ENCODE assay signal across 11 cellular contexts in the genomic region with DNA sequence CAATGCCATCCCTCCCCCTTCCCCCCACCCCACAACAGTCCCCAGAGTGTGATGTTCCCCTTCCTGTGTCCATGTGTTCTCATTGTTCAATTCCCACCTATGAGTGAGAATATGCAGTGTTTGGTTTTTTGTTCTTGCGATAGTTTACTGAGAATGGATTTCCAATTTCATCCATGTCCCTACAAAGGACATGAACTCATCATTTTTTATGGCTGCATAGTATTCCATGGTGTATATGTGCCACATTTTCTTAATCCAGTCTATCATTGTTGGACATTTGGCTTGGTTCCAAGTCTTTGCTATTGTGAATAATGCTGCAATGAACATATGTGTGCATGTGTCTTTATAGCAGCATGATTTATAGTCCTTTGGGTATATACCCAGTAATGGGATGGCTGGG. TPM values are rescaled to one million over a fixed set of nuclear protein-coding genes. Genes with fewer than 3 reads are reported as not detected.
DNase-seq lines count a peak whose midpoint lies in the region; ATAC-seq, FAIRE-seq and TF ChIP-seq lines count a peak whose summit lies in the region.
"Not testable (repeated sequence)": the region's sequence is repeated elsewhere in the genome, so short reads cannot be mapped to it uniquely, and the experiment has no call there.
"Had no signal": no experiment of that assay in that cellular context is flagged by ENCODE, and none has a peak within 500 bp of the region (broad histone marks: within the 10 kb centered on the region; RNA-seq: fewer than 3 reads in every experiment).

No MANE protein-coding gene starts in this region.

- not testable (repeated sequence) for H3K27ac ChIP-seq in HEK293 (ENCODE audit: extremely low read depth, low read depth, low read length); K562 (ENCODE audit: extremely low read depth, low read depth, low read length)

- H3K4me1 ChIP-seq in HEK293 (ENCODE audit: control insufficient read depth, insufficient read depth, low read length); K562 (replicated peaks in 1 of 2; ENCODE audit: control insufficient read depth in 2 of 2, insufficient read depth in 2 of 2, low read length in 2 of 2): not testable (repeated sequence)

- not testable (repeated sequence) for H3K4me3 ChIP-seq in HEK293 (ENCODE audit: low read depth, low read length); K562

- in situ Hi-C loops in K562 (cut with MboI), result not testable (repeated sequence)

- H4K20me1 ChIP-seq in K562 (replicated peaks; ENCODE audit: control insufficient read depth, insufficient read depth, low read length), result not testable (repeated sequence)

- not testable (repeated sequence) for TF ChIP-seq RAD21 in K562 (CRISPR knock-in tag; conservative IDR thresholded peaks at IDR 0.05 in 1 of 2, IDR thresholded peaks at IDR 0.05 in 1 of 2)

- not testable (repeated sequence) for H3K4me2 ChIP-seq in K562 (ENCODE audit: insufficient read depth, low read length)

- TF ChIP-seq EP300 in K562 (IDR thresholded peaks at IDR 0.05; ENCODE audit: low read length), result not testable (repeated sequence)

- TF ChIP-seq CTCF in HEK293 (tag by site-specific recombination; IDR thresholded peaks at IDR 0.05); K562 (IDR thresholded peaks at IDR 0.05 in 2 of 3, conservative IDR thresholded peaks at IDR 0.05 in 1 of 3; ENCODE audit: insufficient read depth in 2 of 3, low read depth in 1 of 3, low read length in 3 of 3): not testable (repeated sequence)

- peak overlapping the region; percentile 20 for H3K4me3 Mint-ChIP-seq in activated T-cell treated with anti-CD3 and anti-CD28 coated beads, Interleukin-2, amount 50 U/mL, for 24 hours
- H3K4me3 Mint-ChIP-seq in activated naive CD4-positive, alpha-beta T cell treated with anti-CD3 and anti-CD28 coated beads, Interleukin-2, amount 10 ng/mL, durations not matched to agents 7 days and 5 days, result peak overlapping the region; percentile 35
- H3K4me3 Mint-ChIP-seq in effector memory CD8-positive, alpha-beta T cell, result peak overlapping the region; percentile 14 to 99
- H3K4me3 Mint-ChIP-seq in natural killer cell treated with Interleukin-12 subunit alpha and Interleukin-12 subunit beta and Interleukin-15 and Interleukin-18, amount 100 ng/mL, for 72 hours, result peak overlapping the region; percentile 60

- POLR2A ChIA-PET in HEK293 (lab: Yijun Ruan, JAX); K562 (lab: Yijun Ruan, JAX): not testable (repeated sequence)

- CTCF ChIA-PET in HEK293 (lab: Yijun Ruan, JAX), result interaction anchor here (0.7 kb wide), 1 partner anchor 808 kb away, joined by 3 read pairs; no protein-coding TSS in a partner anchor
- CTCF ChIA-PET in activated naive CD4-positive, alpha-beta T cell treated with anti-CD3 and anti-CD28 coated beads, Interleukin-2, amount 10 ng/mL, durations not matched to agents 7 days and 5 days (lab: Charles Lee); K562 (lab: Yijun Ruan, JAX; ENCODE audit: low intra/inter-chr PET ratio): not testable (repeated sequence)

- BruUV-seq in K562 (replicated peaks; lab: Mats Ljungman, UMichigan), result not testable (repeated sequence)

- H3K9me3 ChIP-seq in HEK293 (ENCODE audit: control insufficient read depth, insufficient read depth, low read depth, low read length); K562 (replicated peaks; ENCODE audit: control insufficient read depth, insufficient read depth, low read depth, low read length): not testable (repeated sequence)

- not testable (repeated sequence) for H3K27ac Mint-ChIP-seq in activated T-cell treated with anti-CD3 and anti-CD28 coated beads, Interleukin-2, amount 50 U/mL, for 24 hours; activated naive CD4-positive, alpha-beta T cell treated with anti-CD3 and anti-CD28 coated beads, Interleukin-2, amount 10 ng/mL, durations not matched to agents 7 days and 5 days; effector memory CD8-positive, alpha-beta T cell
- peak overlapping the region in 1 of 2 donors; percentile 94 for H3K27ac Mint-ChIP-seq in natural killer cell treated with Interleukin-12 subunit alpha and Interleukin-12 subunit beta and Interleukin-15 and Interleukin-18, amount 100 ng/mL, for 72 hours

- H2AFZ ChIP-seq in K562 (ENCODE audit: low read depth, low read length), result not testable (repeated sequence)

- not testable (repeated sequence) for TF ChIP-seq POLR2A in K562 (conservative IDR thresholded peaks at IDR 0.05)

- H3K4me1 Mint-ChIP-seq in activated T-cell treated with anti-CD3 and anti-CD28 coated beads, Interleukin-2, amount 50 U/mL, for 24 hours (ENCODE audit: low read depth), result peaks cover 51% of the 10 kb centered on the region
- H3K4me1 Mint-ChIP-seq in activated naive CD4-positive, alpha-beta T cell treated with anti-CD3 and anti-CD28 coated beads, Interleukin-2, amount 10 ng/mL, durations not matched to agents 7 days and 5 days, result peaks cover 35% of the 10 kb centered on the region
- peaks cover 32 to 63% of the 10 kb centered on the region in 2 donors for H3K4me1 Mint-ChIP-seq in effector memory CD8-positive, alpha-beta T cell (ENCODE audit: low read depth in 2 of 2)
- peaks cover 53 to 58% of the 10 kb centered on the region in 2 donors for H3K4me1 Mint-ChIP-seq in natural killer cell treated with Interleukin-12 subunit alpha and Interleukin-12 subunit beta and Interleukin-15 and Interleukin-18, amount 100 ng/mL, for 72 hours (ENCODE audit: low read depth in 2 of 2)

- not testable (repeated sequence) for H3K36me3 ChIP-seq in HEK293 (ENCODE audit: control insufficient read depth in 2 of 2, insufficient read depth in 1 of 2, low read length in 2 of 2); K562 (ENCODE audit: control insufficient read depth, insufficient read depth, low read length)

- not testable (repeated sequence) for H3K36me3 Mint-ChIP-seq in activated T-cell treated with anti-CD3 and anti-CD28 coated beads, Interleukin-2, amount 50 U/mL, for 24 hours (ENCODE audit: low read depth); activated naive CD4-positive, alpha-beta T cell treated with anti-CD3 and anti-CD28 coated beads, Interleukin-2, amount 10 ng/mL, durations not matched to agents 7 days and 5 days; natural killer cell treated with Interleukin-12 subunit alpha and Interleukin-12 subunit beta and Interleukin-15 and Interleukin-18, amount 100 ng/mL, for 72 hours
- H3K36me3 Mint-ChIP-seq in effector memory CD8-positive, alpha-beta T cell (ENCODE audit: insufficient read depth), result peaks cover 10% of the 10 kb centered on the region

- not testable (repeated sequence) for FAIRE-seq in K562 (lab: Jason Lieb, UNC)

- H3K27me3 ChIP-seq in K562 (ENCODE audit: control insufficient read depth in 2 of 2, insufficient read depth in 2 of 2, low read length in 2 of 2), result not testable (repeated sequence)

- H3K9ac ChIP-seq in K562 (ENCODE audit: insufficient read depth in 1 of 2, low read depth in 2 of 2, low read length in 2 of 2), result not testable (repeated sequence)

- not testable (repeated sequence) for DNase-seq in activated T-cell treated with anti-CD3 and anti-CD28 coated beads, Interleukin-2, amount 50 U/mL, for 24 hours; activated naive CD4-positive, alpha-beta T cell treated with anti-CD3 and anti-CD28 coated beads, Interleukin-2, amount 10 ng/mL, durations not matched to agents 7 days and 5 days; K562 (ENCODE audit: extremely low read depth in 1 of 4, low spot score in 3 of 4); effector memory CD8-positive, alpha-beta T cell; natural killer cell treated with Interleukin-12 subunit alpha and Interleukin-12 subunit beta and Interleukin-15 and Interleukin-18, amount 100 ng/mL, for 72 hours (ENCODE audit: low spot score)

- H3K9me3 Mint-ChIP-seq in activated T-cell treated with anti-CD3 and anti-CD28 coated beads, Interleukin-2, amount 50 U/mL, for 24 hours; activated naive CD4-positive, alpha-beta T cell treated with anti-CD3 and anti-CD28 coated beads, Interleukin-2, amount 10 ng/mL, durations not matched to agents 7 days and 5 days; effector memory CD8-positive, alpha-beta T cell; natural killer cell treated with Interleukin-12 subunit alpha and Interleukin-12 subunit beta and Interleukin-15 and Interleukin-18, amount 100 ng/mL, for 72 hours: not testable (repeated sequence)

- no CpG with 5 or more reads among the region's 1 CpG for WGBS in K562 (ENCODE audit: insufficient coverage, low coverage, missing lambda C conversion rate)

- not testable (repeated sequence) for H3K79me2 ChIP-seq in K562 (ENCODE audit: control insufficient read depth, insufficient read depth, low read length)

- not testable (repeated sequence) for H3K9me1 ChIP-seq in K562 (ENCODE audit: control insufficient read depth, insufficient read depth, low read length)

- ATAC-seq in K562; effector memory CD8-positive, alpha-beta T cell (replicated peaks); natural killer cell treated with Interleukin-12 subunit alpha and Interleukin-12 subunit beta and Interleukin-15 and Interleukin-18, amount 100 ng/mL, for 72 hours: not testable (repeated sequence)

- intact Hi-C loops in K562 (cut with micrococcal nuclease), result not testable (repeated sequence)

- H3K27me3 Mint-ChIP-seq in activated T-cell treated with anti-CD3 and anti-CD28 coated beads, Interleukin-2, amount 50 U/mL, for 24 hours; activated naive CD4-positive, alpha-beta T cell treated with anti-CD3 and anti-CD28 coated beads, Interleukin-2, amount 10 ng/mL, durations not matched to agents 7 days and 5 days; effector memory CD8-positive, alpha-beta T cell; natural killer cell treated with Interleukin-12 subunit alpha and Interleukin-12 subunit beta and Interleukin-15 and Interleukin-18, amount 100 ng/mL, for 72 hours: not testable (repeated sequence)

RNA-seq across cellular contexts. Expression of gene ENPP4, which starts 1.5 kb away (rescaled TPM):
- not detected in 2 replicates for total RNA-seq in K562 (2011; cell fraction: chromatin; rRNA removed; ENCODE audit: low replicate concordance)
- not detected in 2 replicates for total RNA-seq in K562 (2011; cell fraction: nucleolus; rRNA removed)
- not detected in 2 replicates for total RNA-seq in K562 (2011; cell fraction: nucleoplasm; rRNA removed)
- total RNA-seq in K562 (2014; rRNA removed) (not detected in 2 replicates), K562 (2014; rRNA removed; fragmentation: Illumina TruSeq; extraction: Trizol) (not detected in 2 replicates), K562 (2015; rRNA removed; fragmentation: Illumina TruSeq; extraction: Trizol) (not detected in 2 replicates), K562 (2021) (0.04 and 0.07 TPM in 2 replicates)
- polyA plus RNA-seq in K562 (2011; rRNA removed) (not detected in 2 replicates), K562 (2014; fragmentation: Illumina TruSeq; extraction: Trizol) (not detected in 2 replicates), K562 (2014; fragmentation: Nextera tagmentation; extraction: Ambion mirVana) (not detected), K562 (2014; rRNA removed) (not detected in 2 replicates)
- not detected in 2 replicates for polyA plus RNA-seq in K562 (2011; cell fraction: cytosol; rRNA removed)
- polyA plus RNA-seq in K562 (2011; cell fraction: nucleus; rRNA removed), result not detected in 2 replicates
- polyA plus RNA-seq in K562 (2012), result not detected in 2 replicates
- polyA minus RNA-seq in K562 (2011; rRNA and poly(A)+ RNA removed), result not detected in 2 replicates
- polyA minus RNA-seq in K562 (2011; cell fraction: cytosol; rRNA and poly(A)+ RNA removed), result not detected in 2 replicates
- not detected in 2 replicates for polyA minus RNA-seq in K562 (2011; cell fraction: nucleus; rRNA and poly(A)+ RNA removed)
- total RNA-seq in natural killer cell treated with Interleukin-12 subunit alpha and Interleukin-12 subunit beta and Interleukin-15 and Interleukin-18, amount 100 ng/mL, for 72 hours, result 10 to 100 TPM in 1 of 2 donors, 1 to 10 TPM in 1; 7.6 to 25.5 TPM
- total RNA-seq: A172 had no signal

RNA-seq across cellular contexts. Expression of gene ENPP5, which starts 39.5 kb away (rescaled TPM):
- not detected in 2 replicates for total RNA-seq in K562 (2011; cell fraction: chromatin; rRNA removed; ENCODE audit: low replicate concordance)
- not detected in 2 replicates for total RNA-seq in K562 (2011; cell fraction: nucleolus; rRNA removed)
- not detected in 2 replicates for total RNA-seq in K562 (2011; cell fraction: nucleoplasm; rRNA removed)
- total RNA-seq in K562 (2014; rRNA removed), result not detected in 2 replicates
- total RNA-seq in K562 (2014; rRNA removed; fragmentation: Illumina TruSeq; extraction: Trizol), result not detected in 2 replicates
- total RNA-seq in K562 (2015; rRNA removed; fragmentation: Illumina TruSeq; extraction: Trizol), result not detected in 2 replicates
- total RNA-seq in K562 (2021), result not detected in 2 replicates
- not detected in 2 replicates for polyA plus RNA-seq in K562 (2011; rRNA removed)
- polyA plus RNA-seq in K562 (2011; cell fraction: cytosol; rRNA removed), result not detected in 2 replicates
- not detected in 2 replicates for polyA plus RNA-seq in K562 (2011; cell fraction: nucleus; rRNA removed)
- not detected in 2 replicates for polyA plus RNA-seq in K562 (2012)
- not detected in 2 replicates for polyA plus RNA-seq in K562 (2014; fragmentation: Illumina TruSeq; extraction: Trizol)
- not detected for polyA plus RNA-seq in K562 (2014; fragmentation: Nextera tagmentation; extraction: Ambion mirVana)
- not detected in 2 replicates for polyA plus RNA-seq in K562 (2014; rRNA removed)
- polyA minus RNA-seq in K562 (2011; rRNA and poly(A)+ RNA removed), result not detected in 2 replicates
- not detected in 2 replicates for polyA minus RNA-seq in K562 (2011; cell fraction: cytosol; rRNA and poly(A)+ RNA removed)
- polyA minus RNA-seq in K562 (2011; cell fraction: nucleus; rRNA and poly(A)+ RNA removed), result not detected in 2 replicates
- 1 to 10 TPM in 1 of 2 donors, under 1 TPM in 1; 0.14 to 1.0 TPM for total RNA-seq in natural killer cell treated with Interleukin-12 subunit alpha and Interleukin-12 subunit beta and Interleukin-15 and Interleukin-18, amount 100 ng/mL, for 72 hours
- total RNA-seq: A172, A673, GM12878, GM23248 had no signal
- polyA plus RNA-seq: BJ had no signal

Comparison
In these comparisons a context has a peak if more than half of its experiments do, and no peak if none do; other contexts are left out.
1. RNA of gene ENPP4, which starts 1.5 kb away (total RNA-seq): 7.6 to 25.5 TPM in natural killer cell treated with Interleukin-12 subunit alpha and Interleukin-12 subunit beta and Interleukin-15 and Interleukin-18, amount 100 ng/mL, for 72 hours; 0.04 to 0.07 TPM in K562; every median in the first group is over 4 times any median in the second.
2. Peak in every context shown above with its lines, with median percentiles within 50 percentile points of each other: H3K4me3 Mint-ChIP-seq.